In the genomic region with DNA sequence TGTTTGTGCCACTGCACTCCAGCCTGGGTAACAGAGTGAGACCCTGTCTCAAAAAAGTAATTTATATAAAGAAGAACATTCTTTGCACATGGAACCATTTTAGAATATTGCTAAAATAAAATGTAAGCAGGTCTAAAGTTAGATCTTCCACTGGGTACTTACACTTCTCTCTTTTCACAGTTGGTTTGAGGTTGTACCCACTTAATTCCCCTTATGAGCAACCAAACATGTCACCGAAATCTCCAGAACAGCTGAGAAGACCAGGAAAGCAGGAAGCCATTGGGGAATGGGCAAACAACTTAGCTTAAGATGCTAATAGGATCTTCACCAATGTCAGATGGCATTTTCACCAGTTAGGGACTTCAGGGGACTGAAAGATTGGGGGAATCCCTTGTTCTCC, we compare ENCODE assay signal across 24 cellular contexts. TPM values are rescaled to one million over a fixed set of nuclear protein-coding genes. Genes with fewer than 3 reads are reported as not detected.
DNase-seq lines count a peak whose midpoint lies in the region; ATAC-seq and TF ChIP-seq lines count a peak whose summit lies in the region.
"Had no signal": no experiment of that assay in that cellular context is flagged by ENCODE, and none has a peak within 500 bp of the region (broad histone marks: within the 10 kb centered on the region; RNA-seq: fewer than 3 reads in every experiment).

No MANE protein-coding gene starts in this region.

- H4K91ac ChIP-seq in neuronal stem cell (ENCODE audit: low read depth, low read length, poor library complexity): no peak overlapping the region

- H4K8ac ChIP-seq in neuronal stem cell (ENCODE audit: low read depth, low read length): no peak overlapping the region

- CTCF ChIA-PET in activated B cell treated with CpG ODN at 0.5 μM for 24 hours (lab: Charles Lee): no interaction called here

- DNase-seq in Ammon's horn (ENCODE audit: low spot score) (peak; percentile 36), MV-4-11 (lab: John Stamatoyannopoulos, UW) (peak; percentile 83), activated B cell treated with CpG ODN at 0.5 μM for 24 hours (no peak), osteoblast (ENCODE audit: insufficient read length, low spot score, missing footprints) (peak; percentile 46), NCI-H446 (lab: John Stamatoyannopoulos, UW) (no peak), vagina (ENCODE audit: extremely low spot score in 2 of 2) (no peak), neuronal stem cell (ENCODE audit: low spot score) (no peak)
- DNase-seq in activated naive CD4-positive, alpha-beta T cell treated with Interleukin-2 at 50 U/mL for 16 hours: no peak
- DNase-seq: 8988T; Calu3; CD8-positive, alpha-beta memory T cell; DMS153; GDM1; MM.1S; NCI-H1105 treated with DMSO at 0.1 percent for 48 hours; NCI-H2029 treated with DMSO at 0.1 percent for 48 hours; NCI-H226; NCI-H524; NCI-H774; NK-92 treated with Interleukin-12 subunit alpha and Interleukin-12 subunit beta, amount 100 ng/mL, for 24 hours had no signal

- H3K23ac ChIP-seq in neuronal stem cell (ENCODE audit: low read depth, low read length, poor library complexity): no peak overlapping the region

- intact Hi-C loops in activated B cell treated with CpG ODN at 0.5 μM for 24 hours (cut with micrococcal nuclease) (no loop called here), vagina (cut with DNase I) (no loop called here)

- no CpG with 5 or more reads among the region's 1 CpG for WGBS in neuronal stem cell (ENCODE audit: extremely low coverage in 2 of 2, insufficient read length in 2 of 2, insufficient replicate concordance in 1 of 2), 2 donors

- H3K27me3 Mint-ChIP-seq in activated B cell treated with CpG ODN at 0.5 μM for 24 hours: no peaks in the 10 kb centered on the region

- no peak overlapping the region for H2BK120ac ChIP-seq in neuronal stem cell (ENCODE audit: low read depth, low read length)

- H3K4me2 ChIP-seq in osteoblast (ENCODE audit: insufficient read depth, low read length) (no peak overlapping the region), neuronal stem cell (ENCODE audit: insufficient read depth, low read length, poor library complexity, severe bottlenecking) (no peak overlapping the region)

- no peaks in the 10 kb centered on the region for H4K20me1 ChIP-seq in osteoblast (ENCODE audit: insufficient read depth, low read length)

- no peak for TF ChIP-seq POLR2A in vagina (IDR thresholded peaks at IDR 0.05)

- H3K27ac ChIP-seq in osteoblast (ENCODE audit: low read depth, low read length) (no peak overlapping the region), vagina (no peak overlapping the region), neuronal stem cell (replicated peaks; ENCODE audit: low read length) (no peak overlapping the region)
- H3K27ac ChIP-seq: C4-2B, SJSA1 had no signal

- H3K9me3 ChIP-seq in osteoblast (ENCODE audit: low read depth, low read length): no peaks in the 10 kb centered on the region
- no peaks in the 10 kb centered on the region for H3K9me3 ChIP-seq in vagina
- H3K9me3 ChIP-seq in neuronal stem cell (replicated peaks in 1 of 2; ENCODE audit: control insufficient read depth in 2 of 2, insufficient read depth in 1 of 2, low read depth in 1 of 2, low read length in 2 of 2): peaks cover 0 to 29% of the 10 kb centered on the region in 2 donors

- no peaks in the 10 kb centered on the region for H3K79me1 ChIP-seq in neuronal stem cell (ENCODE audit: low read depth, low read length)

- H3K9ac ChIP-seq in neuronal stem cell (ENCODE audit: low read depth, low read length, poor library complexity): no peak overlapping the region

- H3K18ac ChIP-seq in neuronal stem cell (ENCODE audit: low read length): no peak overlapping the region

- H3K36me3 Mint-ChIP-seq in activated B cell treated with CpG ODN at 0.5 μM for 24 hours (ENCODE audit: low read depth): no peaks in the 10 kb centered on the region
- H3K36me3 Mint-ChIP-seq: CD8-positive, alpha-beta memory T cell had no signal

- H3K4me3 ChIP-seq in osteoblast (ENCODE audit: insufficient read depth, low read length) (no peak overlapping the region), vagina (no peak overlapping the region), neuronal stem cell (ENCODE audit: low read length in 2 of 2) (no peak overlapping the region)
- H3K4me3 ChIP-seq: K562, SJSA1 had no signal

- H3K79me2 ChIP-seq in osteoblast (ENCODE audit: insufficient read depth, low read length): no peaks in the 10 kb centered on the region

- POLR2A ChIA-PET in activated B cell treated with CpG ODN at 0.5 μM for 24 hours (lab: Charles Lee): no interaction called here

- peak overlapping the region; percentile 65 for H3K27ac Mint-ChIP-seq in activated B cell treated with CpG ODN at 0.5 μM for 24 hours
- H3K27ac Mint-ChIP-seq: CD8-positive, alpha-beta memory T cell had no signal

- H2BK15ac ChIP-seq in neuronal stem cell (ENCODE audit: low read length): no peak overlapping the region

- H3K4ac ChIP-seq in neuronal stem cell (ENCODE audit: low read length): no peak overlapping the region

- TF ChIP-seq CTCF in activated B cell treated with CpG ODN at 0.5 μM for 24 hours (IDR thresholded peaks at IDR 0.05): no peak
- no peak for TF ChIP-seq CTCF in osteoblast (IDR thresholded peaks at IDR 0.05; ENCODE audit: extremely low read depth, low read depth, low read length)
- TF ChIP-seq CTCF in vagina (IDR thresholded peaks at IDR 0.05): no peak

- no peak for ATAC-seq in activated B cell treated with CpG ODN at 0.5 μM for 24 hours (ENCODE audit: low read depth)
- ATAC-seq: K562, Right ventricle myocardium inferior had no signal

- H3K27me3 ChIP-seq in osteoblast (ENCODE audit: insufficient read depth, low read length): no peaks in the 10 kb centered on the region
- no peaks in the 10 kb centered on the region for H3K27me3 ChIP-seq in vagina
- H3K27me3 ChIP-seq in neuronal stem cell (ENCODE audit: control insufficient read depth in 3 of 3, insufficient read depth in 3 of 3, low read depth in 1 of 3, low read length in 3 of 3): peaks cover 0 to 7% (median 0%) of the 10 kb centered on the region in 3 experiments
- H3K27me3 ChIP-seq: SJSA1 had no signal

- no peak overlapping the region for H2AK5ac ChIP-seq in neuronal stem cell (ENCODE audit: low read depth, low read length)

- H3K4me1 ChIP-seq in osteoblast (ENCODE audit: insufficient read depth, low read length): no peaks in the 10 kb centered on the region
- H3K4me1 ChIP-seq in vagina: no peaks in the 10 kb centered on the region
- no peaks in the 10 kb centered on the region for H3K4me1 ChIP-seq in neuronal stem cell (ENCODE audit: control insufficient read depth in 2 of 2, insufficient read depth in 1 of 2, low read depth in 1 of 2, low read length in 2 of 2)
- H3K4me1 ChIP-seq: SJSA1 had no signal

- H3K36me3 ChIP-seq in osteoblast (ENCODE audit: insufficient read depth, low read length) (no peaks in the 10 kb centered on the region), vagina (no peaks in the 10 kb centered on the region), neuronal stem cell (replicated peaks in 1 of 2; ENCODE audit: control insufficient read depth in 2 of 2, insufficient read depth in 2 of 2, low read length in 2 of 2) (no peaks in the 10 kb centered on the region)
- H3K36me3 ChIP-seq: SJSA1 had no signal

- peaks cover 2% of the 10 kb centered on the region for H3K9me3 Mint-ChIP-seq in activated B cell treated with CpG ODN at 0.5 μM for 24 hours

- no peak overlapping the region for H2BK12ac ChIP-seq in neuronal stem cell (ENCODE audit: low read length)

- H2AFZ ChIP-seq in osteoblast (ENCODE audit: low read length) (no peak overlapping the region), neuronal stem cell (ENCODE audit: low read length) (no peak overlapping the region)

- peaks cover 47% of the 10 kb centered on the region for H3K4me1 Mint-ChIP-seq in activated B cell treated with CpG ODN at 0.5 μM for 24 hours
- H3K4me1 Mint-ChIP-seq: CD8-positive, alpha-beta memory T cell had no signal

- H3K4me3 Mint-ChIP-seq in activated B cell treated with CpG ODN at 0.5 μM for 24 hours: no peak overlapping the region
- H3K4me3 Mint-ChIP-seq: CD8-positive, alpha-beta memory T cell had no signal

- no peak overlapping the region for H2BK5ac ChIP-seq in neuronal stem cell (ENCODE audit: low read length)

- no peak overlapping the region for H3K14ac ChIP-seq in neuronal stem cell (ENCODE audit: low read length)

RNA-seq across cellular contexts. Expression of gene NLRP4, which starts 18.8 kb away (rescaled TPM):
- total RNA-seq in activated B cell treated with CpG ODN at 0.5 μM for 24 hours: 0.31 and 0.34 TPM in 2 replicates
- not detected in 2 replicates for total RNA-seq in osteoblast
- not detected for total RNA-seq in vagina
- not detected for polyA plus RNA-seq in neuronal stem cell (2013, experiment 1 of 2)
- not detected for polyA plus RNA-seq in neuronal stem cell (2013, experiment 2 of 2)
- total RNA-seq: Calu3; CD8-positive, alpha-beta memory T cell; Right ventricle myocardium inferior; SJSA1 had no signal
- polyA plus RNA-seq: CD8-positive, alpha-beta memory T cell had no signal

RNA-seq across cellular contexts. Expression of gene NLRP11, which starts 23.4 kb away (rescaled TPM):
- total RNA-seq in activated B cell treated with CpG ODN at 0.5 μM for 24 hours (0.16 and 0.17 TPM in 2 replicates), osteoblast (not detected in 2 replicates), vagina (not detected)
- polyA plus RNA-seq in neuronal stem cell (2013, experiment 1 of 2): not detected
- polyA plus RNA-seq in neuronal stem cell (2013, experiment 2 of 2): not detected
- total RNA-seq: Calu3, Right ventricle myocardium inferior, SJSA1 had no signal
- polyA plus RNA-seq: CD8-positive, alpha-beta memory T cell had no signal

Comparison
In these comparisons a context has a peak if more than half of its experiments do, and no peak if none do; other contexts are left out.
1. DNase-seq: peak in Ammon's horn (single experiment), MV-4-11 (single experiment) and osteoblast (single experiment); none in activated B cell treated with CpG ODN at 0.5 μM for 24 hours (single experiment), activated naive CD4-positive, alpha-beta T cell treated with Interleukin-2 at 50 U/mL for 16 hours (single experiment), NCI-H446 (0 of 2), vagina (0 of 2) and neuronal stem cell (single experiment).